11 cellular contexts compared by ENCODE assay signal in genomic region chr9:136624184-136624951, GRCh38. TPM values are rescaled to one million over a fixed set of nuclear protein-coding genes. Genes with fewer than 3 reads are reported as not detected.
A peak's percentile ranks its signal among the peaks of the same experiment; 100 is the strongest.
DNase-seq lines count a peak whose midpoint lies in the region; ATAC-seq and TF ChIP-seq lines count a peak whose summit lies in the region.
"Had no signal": no experiment of that assay in that cellular context is flagged by ENCODE, and none has a peak within 500 bp of the region (broad histone marks: within the 10 kb centered on the region; RNA-seq: fewer than 3 reads in every experiment).

No MANE protein-coding gene starts in this region.

- POLR2A ChIA-PET in RWPE1 (lab: Yijun Ruan, JAX; ENCODE audit: low non-redundant PET) (interaction anchor here (0.6 to 2.0 kb wide), 5 partner anchors 14 to 108 kb away, joined by 3 to 6 read pairs (median 4); no protein-coding TSS in a partner anchor), HEK293T (lab: Yijun Ruan, JAX) (interaction anchor here (0.7 kb wide), 1 partner anchor 10 kb away, joined by 3 read pairs; no protein-coding TSS in a partner anchor)

- DNase-seq in DMS79 (lab: John Stamatoyannopoulos, UW), result peak; percentile 26
- peak; percentile 94 for DNase-seq in RWPE1 (ENCODE audit: low spot score)
- peak; percentile 36 for DNase-seq in left ventricle myocardium superior
- DNase-seq in gastrocnemius medialis, result no peak
- no peak for DNase-seq in HEK293T (ENCODE audit: extremely low spot score)
- DNase-seq in GM10266 (ENCODE audit: extremely low spot score), result no peak
- DNase-seq in NCI-H146 treated with DMSO at 0.1 percent for 48 hours (lab: John Stamatoyannopoulos, UW; ENCODE audit: unreplicated experiment), result no peak
- DNase-seq: activated CD4-positive, alpha-beta T cell treated with anti-CD3 and anti-CD28 coated beads, Interleukin-2, amount 10 ng/mL, durations not matched to agents 7 days and 5 days; NCI-H2029 had no signal

- intact Hi-C loops in left ventricle myocardium superior (cut with micrococcal nuclease), result loop anchor here (2.0 kb wide), 1 partner anchor 140 kb away; no protein-coding TSS in a partner anchor
- intact Hi-C loops in gastrocnemius medialis (cut with DNase I; ENCODE audit: low total_unique reads), result no loop called here

- peaks cover 17 to 25% of the 10 kb centered on the region in 2 donors for H3K4me1 ChIP-seq in gastrocnemius medialis

- CTCF ChIA-PET in RWPE1 (lab: Yijun Ruan, JAX), result interaction anchor here (0.6 to 8.3 kb wide), 10 partner anchors 14 to 137 kb away, joined by 3 to 232 read pairs (median 5); no protein-coding TSS in a partner anchor
- CTCF ChIA-PET in HEK293T (lab: Yijun Ruan, JAX), result interaction anchor here (1.4 kb wide), 1 partner anchor 135 kb away, joined by 9 read pairs; no protein-coding TSS in a partner anchor

- no peaks in the 10 kb centered on the region for H3K27me3 ChIP-seq in gastrocnemius medialis
- H3K27me3 ChIP-seq: adrenal gland had no signal

- H3K4me3 ChIP-seq in gastrocnemius medialis, result no peak overlapping the region
- H3K4me3 ChIP-seq: adrenal gland had no signal

- no peaks in the 10 kb centered on the region for H3K36me3 ChIP-seq in gastrocnemius medialis
- H3K36me3 ChIP-seq: adrenal gland had no signal

- in situ Hi-C loops in gastrocnemius medialis (cut with MboI; ENCODE audit: low sequenced_read_pairs in 4 of 4), result no loop called here

- no peak for TF ChIP-seq CTCF in RWPE1 (conservative IDR thresholded peaks at IDR 0.05; ENCODE audit: low read depth)
- TF ChIP-seq CTCF in gastrocnemius medialis (IDR thresholded peaks at IDR 0.05 in 4 of 5, conservative IDR thresholded peaks at IDR 0.05 in 1 of 5), result no peak
- no peak for TF ChIP-seq CTCF in GM10266 (IDR thresholded peaks at IDR 0.05; ENCODE audit: control insufficient read depth, insufficient read depth, low read depth, missing control alignments)

- peak overlapping the region; percentile 100 for H3K27ac ChIP-seq in RWPE1
- H3K27ac ChIP-seq in gastrocnemius medialis, result peak overlapping the region in 3 of 4 donors; percentile 49 to 57 (median 51)
- H3K27ac ChIP-seq: adrenal gland had no signal

- no peaks in the 10 kb centered on the region for H3K9me3 ChIP-seq in gastrocnemius medialis
- H3K9me3 ChIP-seq: adrenal gland had no signal

- no peak for TF ChIP-seq POLR2A in gastrocnemius medialis (IDR thresholded peaks at IDR 0.05)

- peak; percentile 7 for ATAC-seq in left ventricle myocardium superior
- ATAC-seq in gastrocnemius medialis, result peak in 1 of 2 donors; percentile 6
- no peak for ATAC-seq in HG03469 (IDR thresholded peaks at IDR 0.05; ENCODE audit: unreplicated experiment)

TF ChIP-seq in HEK293T, 16 proteins besides CTCF, POLR2A, EP300 and RAD21:
- no peak for TF ChIP-seq ZNF384 (IDR thresholded peaks at IDR 0.05)
- TF ChIP-seq SUZ12 (IDR thresholded peaks at IDR 0.05), result no peak
- TF ChIP-seq BHLHE40 (IDR thresholded peaks at IDR 0.05; ENCODE audit: borderline replicate concordance), result no peak
- TF ChIP-seq CTBP1 (IDR thresholded peaks at IDR 0.05; ENCODE audit: borderline replicate concordance), result no peak
- TF ChIP-seq, protein P1, sequence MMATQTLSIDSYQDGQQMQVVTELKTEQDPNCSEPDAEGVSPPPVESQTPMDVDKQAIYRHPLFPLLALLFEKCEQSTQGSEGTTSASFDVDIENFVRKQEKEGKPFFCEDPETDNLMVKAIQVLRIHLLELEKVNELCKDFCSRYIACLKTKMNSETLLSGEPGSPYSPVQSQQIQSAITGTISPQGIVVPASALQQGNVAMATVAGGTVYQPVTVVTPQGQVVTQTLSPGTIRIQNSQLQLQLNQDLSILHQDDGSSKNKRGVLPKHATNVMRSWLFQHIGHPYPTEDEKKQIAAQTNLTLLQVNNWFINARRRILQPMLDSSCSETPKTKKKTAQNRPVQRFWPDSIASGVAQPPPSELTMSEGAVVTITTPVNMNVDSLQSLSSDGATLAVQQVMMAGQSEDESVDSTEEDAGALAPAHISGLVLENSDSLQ (IDR thresholded peaks at IDR 0.05), result no peak
- no peak for TF ChIP-seq LEF1 (IDR thresholded peaks at IDR 0.05; ENCODE audit: borderline replicate concordance)
- no peak for TF ChIP-seq ARNT (IDR thresholded peaks at IDR 0.05)
- TF ChIP-seq FOXA1 (IDR thresholded peaks at IDR 0.05), result no peak
- TF ChIP-seq NFRKB (IDR thresholded peaks at IDR 0.05), result no peak
- no peak for TF ChIP-seq TARDBP (IDR thresholded peaks at IDR 0.05)
- no peak for TF ChIP-seq HDGF (IDR thresholded peaks at IDR 0.05; ENCODE audit: borderline replicate concordance)
TF ChIP-seq in HEK293T: peak in this region for 0.

RNA-seq across cellular contexts. Expression of gene EGFL7, which starts 38.3 kb away (rescaled TPM):
- total RNA-seq in left ventricle myocardium superior (63.8 TPM), gastrocnemius medialis (10 to 100 TPM; 37.4 to 74.7 (median 49.0) TPM)

Comparison
In these comparisons a context has a peak if more than half of its experiments do, and no peak if none do; other contexts are left out.
1. DNase-seq: peak in DMS79 (single experiment), RWPE1 (single experiment) and left ventricle myocardium superior (single experiment); none in gastrocnemius medialis (0 of 2), HEK293T (single experiment), GM10266 (single experiment) and NCI-H146 treated with DMSO at 0.1 percent for 48 hours (single experiment).